32 cellular contexts compared by ENCODE assay signal in genomic region chr2:138013651-138014050, GRCh38. TPM values are rescaled to one million over a fixed set of nuclear protein-coding genes. Genes with fewer than 3 reads are reported as not detected.
"Had no signal": no experiment of that assay in that cellular context is flagged by ENCODE, and none has a peak within 500 bp of the region (broad histone marks: within the 10 kb centered on the region; RNA-seq: fewer than 3 reads in every experiment).

No MANE protein-coding gene starts in this region.

- ATAC-seq: naive thymus-derived CD8-positive, alpha-beta T cell; natural killer cell treated with Interleukin-12 subunit alpha and Interleukin-12 subunit beta and Interleukin-15 and Interleukin-18, amount 100 ng/mL, for 72 hours; psoas muscle; right cardiac atrium; sciatic nerve; stimulated activated naive CD8-positive, alpha-beta T cell treated with anti-CD3 and anti-CD28 coated beads, Interleukin-15, amount 100 ng/mL, for 72 hours; stimulated activated naive CD8-positive, alpha-beta T cell treated with anti-CD3 and anti-CD28 coated beads, Interleukin-15, Interleukin-2, amounts not matched to agents 100 U/mL and 50 U/mL, for 24 hours had no signal

- FAIRE-seq: urothelium cell line had no signal

- H3K9me3 Mint-ChIP-seq: naive B cell; natural killer cell treated with Interleukin-12 subunit alpha and Interleukin-12 subunit beta and Interleukin-15 and Interleukin-18, amount 100 ng/mL, for 72 hours; neural progenitor cell; stimulated activated memory B cell treated with anti-CD40 and anti-IgM and Interleukin-4, amounts not matched to agents 10 μg/mL and 1 μg/mL and 100 μg/mL, for 72 hours; stimulated activated naive CD8-positive, alpha-beta T cell treated with anti-CD3 and anti-CD28 coated beads, Interleukin-15, amount 100 ng/mL, for 72 hours had no signal

- H3K27ac Mint-ChIP-seq: naive B cell; naive thymus-derived CD8-positive, alpha-beta T cell; natural killer cell treated with Interleukin-12 subunit alpha and Interleukin-12 subunit beta and Interleukin-15 and Interleukin-18, amount 100 ng/mL, for 72 hours; neural progenitor cell; progenitor cell of endocrine pancreas; stimulated activated memory B cell treated with anti-CD40 and anti-IgM and Interleukin-4, amounts not matched to agents 10 μg/mL and 1 μg/mL and 100 μg/mL, for 72 hours; stimulated activated naive CD8-positive, alpha-beta T cell treated with anti-CD3 and anti-CD28 coated beads, Interleukin-15, amount 100 ng/mL, for 72 hours had no signal

- H3K36me3 ChIP-seq: neural progenitor cell, ovary, thoracic aorta, thyroid gland, tibial nerve, upper lobe of left lung, vagina had no signal

- H3K4me2 ChIP-seq: neural progenitor cell, smooth muscle cell had no signal

- DNase-seq: naive B cell; naive thymus-derived CD8-positive, alpha-beta T cell; occipital lobe; ovary; posterior cingulate gyrus; psoas muscle; right cardiac atrium; spleen; stimulated activated CD4-positive, alpha-beta T cell treated with anti-CD3 and anti-CD28 coated beads, Interleukin-12 subunit alpha, Interleukin-12 subunit beta, amount 100 ng/mL, for 4 hours; stimulated activated CD4-positive, alpha-beta T cell treated with anti-CD3 and anti-CD28 coated beads, Interleukin-2, amount 100 ng/mL, for 24 hours; stimulated activated CD4-positive, alpha-beta T cell treated with anti-CD3 and anti-CD28 coated beads, Interleukin-4, amount 100 ng/mL, for 1 hour; stimulated activated CD4-positive, alpha-beta T cell treated with anti-CD3 and anti-CD28 coated beads, Interleukin-4, amount 100 ng/mL, for 4 hours; stimulated activated CD8-positive, alpha-beta memory T cell treated with anti-CD3 and anti-CD28 coated beads, Interleukin-4, amount 100 ng/mL, for 48 hours; stimulated activated naive CD4-positive, alpha-beta T cell; stimulated activated naive CD8-positive, alpha-beta T cell treated with anti-CD3 and anti-CD28 coated beads, Interleukin-15, amount 100 ng/mL, for 72 hours; stimulated activated naive CD8-positive, alpha-beta T cell treated with anti-CD3 and anti-CD28 coated beads, Interleukin-15, Interleukin-2, amounts not matched to agents 100 U/mL and 50 U/mL, for 24 hours; thyroid gland; trophoblast cell; upper lobe of left lung had no signal

- H3K27ac ChIP-seq: neural progenitor cell, ovary, parathyroid adenoma, psoas muscle, skin epidermis, spleen, thoracic aorta, thyroid gland, tibial nerve, upper lobe of left lung, vagina had no signal

- H3K4me3 Mint-ChIP-seq: naive B cell; naive thymus-derived CD8-positive, alpha-beta T cell; natural killer cell treated with Interleukin-12 subunit alpha and Interleukin-12 subunit beta and Interleukin-15 and Interleukin-18, amount 100 ng/mL, for 72 hours; neural progenitor cell; stimulated activated memory B cell treated with anti-CD40 and anti-IgM and Interleukin-4, amounts not matched to agents 10 μg/mL and 1 μg/mL and 100 μg/mL, for 72 hours; stimulated activated naive CD8-positive, alpha-beta T cell treated with anti-CD3 and anti-CD28 coated beads, Interleukin-15, amount 100 ng/mL, for 72 hours had no signal

- H3K27me3 ChIP-seq: neural progenitor cell, ovary, spleen, thyroid gland, tibial nerve, upper lobe of left lung, vagina had no signal

- H3K4me1 Mint-ChIP-seq: naive B cell; naive thymus-derived CD8-positive, alpha-beta T cell; neural progenitor cell; stimulated activated memory B cell treated with anti-CD40 and anti-IgM and Interleukin-4, amounts not matched to agents 10 μg/mL and 1 μg/mL and 100 μg/mL, for 72 hours; stimulated activated naive CD8-positive, alpha-beta T cell treated with anti-CD3 and anti-CD28 coated beads, Interleukin-15, amount 100 ng/mL, for 72 hours had no signal

- H2AFZ ChIP-seq: neural progenitor cell, parathyroid adenoma had no signal

- H3K4me1 ChIP-seq: neural progenitor cell, parathyroid adenoma, psoas muscle, spleen, thyroid gland, upper lobe of left lung, vagina had no signal

- H3K27me3 Mint-ChIP-seq: naive B cell; natural killer cell treated with Interleukin-12 subunit alpha and Interleukin-12 subunit beta and Interleukin-15 and Interleukin-18, amount 100 ng/mL, for 72 hours; progenitor cell of endocrine pancreas; stimulated activated memory B cell treated with anti-CD40 and anti-IgM and Interleukin-4, amounts not matched to agents 10 μg/mL and 1 μg/mL and 100 μg/mL, for 72 hours; stimulated activated naive CD8-positive, alpha-beta T cell treated with anti-CD3 and anti-CD28 coated beads, Interleukin-15, amount 100 ng/mL, for 72 hours had no signal

- H3K4me3 ChIP-seq: neural progenitor cell, ovary, psoas muscle, skin epidermis, smooth muscle cell, spleen, thoracic aorta, thyroid gland, tibial nerve, upper lobe of left lung, vagina had no signal

- H3K9ac ChIP-seq: neural progenitor cell, parathyroid adenoma had no signal

- H3K79me2 ChIP-seq: parathyroid adenoma had no signal

- H3K36me3 Mint-ChIP-seq: naive B cell; naive thymus-derived CD8-positive, alpha-beta T cell; natural killer cell treated with Interleukin-12 subunit alpha and Interleukin-12 subunit beta and Interleukin-15 and Interleukin-18, amount 100 ng/mL, for 72 hours; neural progenitor cell; stimulated activated memory B cell treated with anti-CD40 and anti-IgM and Interleukin-4, amounts not matched to agents 10 μg/mL and 1 μg/mL and 100 μg/mL, for 72 hours had no signal

- H3K9me3 ChIP-seq: ovary, psoas muscle, spleen, thoracic aorta, thyroid gland, tibial nerve, upper lobe of left lung, vagina had no signal

RNA-seq across cellular contexts. Expression of gene HNMT, which starts 49.4 kb away (rescaled TPM):
- total RNA-seq: natural killer cell treated with Interleukin-12 subunit alpha and Interleukin-12 subunit beta and Interleukin-15 and Interleukin-18, amount 100 ng/mL, for 72 hours had no signal
- polyA plus RNA-seq: neural cell had no signal
